In genomic region chr2:172513935-172514586, GRCh38 we compare ENCODE assay signal across 14 cellular contexts. TPM values are rescaled to one million over a fixed set of nuclear protein-coding genes. Genes with fewer than 3 reads are reported as not detected.
DNase-seq lines count a peak whose midpoint lies in the region; ATAC-seq, FAIRE-seq and TF ChIP-seq lines count a peak whose summit lies in the region.
"Had no signal": no experiment of that assay in that cellular context is flagged by ENCODE, and none has a peak within 500 bp of the region (broad histone marks: within the 10 kb centered on the region; RNA-seq: fewer than 3 reads in every experiment).

No MANE protein-coding gene starts in this region.

- no peak for TF ChIP-seq POLR2A in HepG2 (IDR thresholded peaks at IDR 0.05; ENCODE audit: insufficient read depth in 1 of 2, low read depth in 2 of 2, low read length in 2 of 2)

- no TSS peak for BruUV-seq in HepG2 (replicated peaks; lab: Mats Ljungman, UMichigan)

- no peak overlapping the region for H2AFZ ChIP-seq in HepG2 (ENCODE audit: low read length)

- H3K27me3 ChIP-seq in HepG2 (ENCODE audit: control insufficient read depth in 1 of 2, insufficient read depth in 2 of 2, low read length in 2 of 2) = peaks cover 0 to 2% of the 10 kb centered on the region in 2 experiments; a peak in 2 of 5 replicates
- no peaks in the 10 kb centered on the region for H3K27me3 ChIP-seq in upper lobe of right lung

- ATAC-seq in HepG2 (peak; percentile 41; the same call in 1 of the 3 replicates), upper lobe of right lung (peak; percentile 76), GM21529 (IDR thresholded peaks at IDR 0.05; ENCODE audit: unreplicated experiment) (no peak), GM18870 (IDR thresholded peaks at IDR 0.05; ENCODE audit: unreplicated experiment) (no peak)

- H3K27ac ChIP-seq in HepG2 (ENCODE audit: extremely low read length, insufficient read depth, low read length) (no peak overlapping the region), upper lobe of right lung (no peak overlapping the region)

- H3K4me3 ChIP-seq in HepG2 (replicated peaks in 1 of 3; ENCODE audit: insufficient read depth in 1 of 3, low read depth in 2 of 3, low read length in 3 of 3) = no peak overlapping the region
- H3K4me3 ChIP-seq in upper lobe of right lung = no peak overlapping the region

- DNase-seq in MV-4-11 (lab: John Stamatoyannopoulos, UW) = peak; percentile 89
- DNase-seq in amygdala (lab: John Stamatoyannopoulos, UW) = peak in 47 of 56 donors; percentile 0 to 78 (median 31)
- DNase-seq in HepG2 (ENCODE audit: low spot score) = no peak
- DNase-seq in upper lobe of right lung = no peak
- no peak for DNase-seq in dedifferentiated amniotic fluid mesenchymal stem cell (ENCODE audit: extremely low spot score)
- DNase-seq: COR-L47, cortex of kidney, NCI-H1092, NCI-H526, SHP77, small intestine had no signal

- no peak overlapping the region for H3K9ac ChIP-seq in HepG2 (ENCODE audit: insufficient read depth, low read depth, low read length)

- H4K20me1 ChIP-seq in HepG2 (ENCODE audit: insufficient read depth, low read length) = no peaks in the 10 kb centered on the region

- intact Hi-C loops in HepG2 (cut with micrococcal nuclease; ENCODE audit: unreplicated experiment) (no loop called here), upper lobe of right lung (cut with DNase I) (no loop called here)

- no peak for FAIRE-seq in HepG2 (lab: Jason Lieb, UNC)
- FAIRE-seq: islet of Langerhans, small intestine had no signal

- CTCF ChIA-PET in HepG2 (lab: Yijun Ruan, JAX; ENCODE audit: low intra/inter-chr PET ratio, low total read pairs) = no interaction called here

- H3K9me3 ChIP-seq in HepG2 (ENCODE audit: low read length) (peaks cover 34% of the 10 kb centered on the region), upper lobe of right lung (peaks cover 13% of the 10 kb centered on the region)

- TF ChIP-seq CTCF in HepG2 (CRISPR knock-in tag; IDR thresholded peaks at IDR 0.05) (no peak), upper lobe of right lung (IDR thresholded peaks at IDR 0.05) (no peak)

- no peak overlapping the region for H3K4me2 ChIP-seq in HepG2 (ENCODE audit: low read depth, low read length)

- in situ Hi-C loops in HepG2 (cut with HindIII; ENCODE audit: extremely low pct_ligation_motif_present, low pct_unique_long_range_greater_than_20kb) = no loop called here

- no peaks in the 10 kb centered on the region for H3K79me2 ChIP-seq in HepG2 (ENCODE audit: insufficient read depth, low read length)

- POLR2A ChIA-PET in HepG2 (lab: Yijun Ruan, JAX) = no interaction called here

- H3K36me3 ChIP-seq in HepG2 (replicated peaks in 1 of 2; ENCODE audit: control insufficient read depth in 1 of 2, insufficient read depth in 2 of 2, low read length in 2 of 2) (no peaks in the 10 kb centered on the region), upper lobe of right lung (no peaks in the 10 kb centered on the region)

- TF ChIP-seq EP300 in HepG2 (IDR thresholded peaks at IDR 0.05; ENCODE audit: low read depth in 2 of 2, low read length in 2 of 2) (no peak), HepG2 (CRISPR knock-in tag; IDR thresholded peaks at IDR 0.05; ENCODE audit: borderline replicate concordance) (no peak)

- no peak for TF ChIP-seq RAD21 in HepG2 (CRISPR knock-in tag; IDR thresholded peaks at IDR 0.05)

- 70% methylated on average over 15 of the region's 15 CpGs for WGBS in HepG2 (ENCODE audit: low lambda C conversion rate)

- H3K4me1 ChIP-seq in HepG2 (ENCODE audit: insufficient read depth, low read length) = no peaks in the 10 kb centered on the region
- no peaks in the 10 kb centered on the region for H3K4me1 ChIP-seq in upper lobe of right lung

TF ChIP-seq in HepG2, 621 proteins besides CTCF, POLR2A, EP300 and RAD21 (continues in another document):
- TF ChIP-seq FOXK2 (IDR thresholded peaks at IDR 0.05) (no peak), HOXA7 (CRISPR knock-in tag; IDR thresholded peaks at IDR 0.05) (no peak), NCOA2 (CRISPR knock-in tag; IDR thresholded peaks at IDR 0.05) (no peak), ZNF891 (CRISPR knock-in tag; IDR thresholded peaks at IDR 0.05) (no peak), ZNF414 (CRISPR knock-in tag; IDR thresholded peaks at IDR 0.05) (no peak), ZNF737 (CRISPR knock-in tag; IDR thresholded peaks at IDR 0.05; ENCODE audit: borderline replicate concordance) (no peak), HOMEZ (CRISPR knock-in tag; IDR thresholded peaks at IDR 0.05; ENCODE audit: low read depth) (no peak), RFX3 (CRISPR knock-in tag; IDR thresholded peaks at IDR 0.05) (no peak), CHD4 (IDR thresholded peaks at IDR 0.05; ENCODE audit: borderline replicate concordance, low read length) (no peak), ATF3 (CRISPR knock-in tag; IDR thresholded peaks at IDR 0.05) (no peak), ZNF503 (CRISPR knock-in tag; IDR thresholded peaks at IDR 0.05) (no peak), ISL2 (CRISPR knock-in tag; IDR thresholded peaks at IDR 0.05) (no peak), ZSCAN9 (CRISPR knock-in tag; IDR thresholded peaks at IDR 0.05; ENCODE audit: borderline replicate concordance) (no peak)

RNA-seq across cellular contexts. Expression of gene PDK1, which starts 41.8 kb away (rescaled TPM):
- 11.9 and 12.0 TPM in 2 replicates for total RNA-seq in HepG2 (2016; rRNA removed; fragmentation: Illumina TruSeq; extraction: Trizol)
- total RNA-seq in HepG2 (2016; cell fraction: cytosol; rRNA removed; fragmentation: Illumina TruSeq; extraction: Trizol; ENCODE audit: low read depth) = 14.8 and 16.0 TPM in 2 replicates
- total RNA-seq in HepG2 (2016; cell fraction: insoluble cytoplasmic fraction; rRNA removed; fragmentation: Illumina TruSeq; extraction: Trizol) = 11.1 and 15.0 TPM in 2 replicates
- total RNA-seq in HepG2 (2016; cell fraction: membrane; rRNA removed; fragmentation: Illumina TruSeq; extraction: Trizol) = 5.0 and 6.4 TPM in 2 replicates
- total RNA-seq in HepG2 (2016; cell fraction: nucleus; rRNA removed; fragmentation: Illumina TruSeq; extraction: Trizol) = 14.8 and 15.2 TPM in 2 replicates
- polyA plus RNA-seq in HepG2 (2011; rRNA removed) = 84.7 and 96.9 TPM in 2 replicates
- 30.7 and 32.7 TPM in 2 replicates for polyA plus RNA-seq in HepG2 (2011; cell fraction: cytosol; rRNA removed)
- 67.8 and 93.1 TPM in 2 replicates for polyA plus RNA-seq in HepG2 (2011; cell fraction: nucleus; rRNA removed)
- 25.5 and 44.1 TPM in 2 replicates for polyA plus RNA-seq in HepG2 (2012)
- polyA plus RNA-seq in HepG2 (2016; cell fraction: cytosol; fragmentation: Illumina TruSeq; extraction: Trizol; ENCODE audit: low read depth) = 0.77 and 0.79 TPM in 2 replicates
- polyA plus RNA-seq in HepG2 (2016; cell fraction: insoluble cytoplasmic fraction; fragmentation: Illumina TruSeq; extraction: Trizol; ENCODE audit: low read depth) = 7.5 and 10.2 TPM in 2 replicates
- polyA plus RNA-seq in HepG2 (2016; cell fraction: membrane; fragmentation: Illumina TruSeq; extraction: Trizol; ENCODE audit: low read depth) = 2.4 and 2.7 TPM in 2 replicates
- 10.4 and 11.5 TPM in 2 replicates for polyA plus RNA-seq in HepG2 (2016; cell fraction: nucleus; fragmentation: Illumina TruSeq; extraction: Trizol; ENCODE audit: insufficient read depth, low read depth)
- polyA minus RNA-seq in HepG2 (2011; rRNA and poly(A)+ RNA removed; ENCODE audit: low replicate concordance) = 33.6 and 117 TPM in 2 replicates
- 65.8 and 77.1 TPM in 2 replicates for polyA minus RNA-seq in HepG2 (2011; cell fraction: cytosol; rRNA and poly(A)+ RNA removed)
- polyA minus RNA-seq in HepG2 (2011; cell fraction: nucleus; rRNA and poly(A)+ RNA removed) = 205 and 237 TPM in 2 replicates
- total RNA-seq in upper lobe of right lung = 6.0 TPM

Comparison
In these comparisons a context has a peak if more than half of its experiments do, and no peak if none do; other contexts are left out.
1. DNase-seq: peak in MV-4-11 (single experiment) and amygdala (47 of 56); none in HepG2 (single experiment), upper lobe of right lung (single experiment) and dedifferentiated amniotic fluid mesenchymal stem cell (single experiment).
2. ATAC-seq: peak in HepG2 (single experiment) and upper lobe of right lung (single experiment); none in GM21529 (single experiment) and GM18870 (single experiment).